ENCODE assay signal across 19 cellular contexts in the genomic region with DNA sequence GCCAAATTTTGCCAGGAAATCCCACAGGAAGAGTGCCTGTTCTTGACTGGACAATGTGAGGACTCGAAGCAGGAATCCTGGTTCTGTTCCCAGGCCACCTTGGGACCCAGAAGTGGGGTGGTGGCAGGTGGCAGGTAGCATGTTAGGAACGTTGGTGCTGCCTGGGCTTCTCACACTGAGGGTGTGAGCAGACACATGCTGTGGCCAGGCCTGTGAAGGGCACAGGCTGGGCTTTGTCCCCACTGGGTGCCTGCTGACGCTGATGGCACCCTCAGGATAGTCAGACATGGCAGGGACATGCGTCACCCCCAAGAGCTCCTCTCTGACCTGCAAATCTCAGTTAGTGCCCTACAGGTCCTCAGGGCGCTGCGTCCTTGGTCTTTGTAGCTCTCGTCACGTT.
"Had no signal": no experiment of that assay in that cellular context is flagged by ENCODE, and none has a peak within 500 bp of the region (broad histone marks: within the 10 kb centered on the region; RNA-seq: fewer than 3 reads in every experiment).

No MANE protein-coding gene starts in this region.

- H3K36me3 Mint-ChIP-seq: memory B cell, natural killer cell had no signal

- H3K4me1 ChIP-seq: parathyroid adenoma, prostate gland, right atrium auricular region had no signal

- H2AFZ ChIP-seq: parathyroid adenoma had no signal

- H3K9me3 ChIP-seq: left ventricle myocardium inferior, neutrophil, prostate gland, right atrium auricular region, suprapubic skin, transverse colon had no signal

- H3K27ac ChIP-seq: dorsolateral prefrontal cortex, left ventricle myocardium inferior, neutrophil, parathyroid adenoma, prostate gland, right atrium auricular region, skin epidermis, suprapubic skin, transverse colon had no signal

- H3K27ac Mint-ChIP-seq: memory B cell; natural killer cell; stimulated activated naive CD8-positive, alpha-beta T cell treated with anti-CD3 and anti-CD28 coated beads, Interleukin-15, amount 100 ng/mL, for 72 hours had no signal

- H3K27me3 ChIP-seq: right atrium auricular region, suprapubic skin, transverse colon had no signal

- H3K4me3 Mint-ChIP-seq: memory B cell; natural killer cell; stimulated activated naive CD8-positive, alpha-beta T cell treated with anti-CD3 and anti-CD28 coated beads, Interleukin-15, amount 100 ng/mL, for 72 hours had no signal

- H3K4me3 ChIP-seq: dorsolateral prefrontal cortex, left ventricle myocardium inferior, lung, prostate gland, right atrium auricular region, skin epidermis, suprapubic skin, transverse colon had no signal

- H3K36me3 ChIP-seq: left ventricle myocardium inferior, neutrophil, prostate gland, right atrium auricular region, suprapubic skin, transverse colon had no signal

- ATAC-seq: natural killer cell; stimulated activated naive CD8-positive, alpha-beta T cell treated with anti-CD3 and anti-CD28 coated beads, Interleukin-15, amount 100 ng/mL, for 72 hours had no signal

- H3K79me2 ChIP-seq: parathyroid adenoma had no signal

- DNase-seq: dorsolateral prefrontal cortex; effector CD4-positive, alpha-beta T cell; hypothalamus; kidney; left ventricle myocardium inferior; natural killer cell; stimulated activated CD4-positive, alpha-beta T cell treated with anti-CD3 and anti-CD28 coated beads, Interleukin-15, amount 100 ng/mL, for 24 hours; stimulated activated CD4-positive, alpha-beta T cell treated with anti-CD3 and anti-CD28 coated beads, Interleukin-2, amount 100 ng/mL, for 48 hours; stimulated activated naive CD4-positive, alpha-beta T cell; stimulated activated naive CD8-positive, alpha-beta T cell treated with anti-CD3 and anti-CD28 coated beads, Interleukin-15, amount 100 ng/mL, for 72 hours; transverse colon had no signal

- H3K9me3 Mint-ChIP-seq: memory B cell; natural killer cell; stimulated activated naive CD8-positive, alpha-beta T cell treated with anti-CD3 and anti-CD28 coated beads, Interleukin-15, amount 100 ng/mL, for 72 hours had no signal
